In genomic region chr11:19711911-19712280, GRCh38 we compare ENCODE assay signal across 8 cellular contexts. TPM values are rescaled to one million over a fixed set of nuclear protein-coding genes. Genes with fewer than 3 reads are reported as not detected.
DNase-seq lines count a peak whose midpoint lies in the region; ATAC-seq and TF ChIP-seq lines count a peak whose summit lies in the region.

No MANE protein-coding gene starts in this region.

- no peaks in the 10 kb centered on the region for H3K27me3 ChIP-seq in MG63
- no peaks in the 10 kb centered on the region for H3K27me3 ChIP-seq in mammary epithelial cell (ENCODE audit: insufficient read depth, low read length)
- H3K27me3 ChIP-seq in stomach: peaks cover 3 to 29% (median 26%) of the 10 kb centered on the region in 3 donors

- H3K9me3 ChIP-seq in MG63 (no peaks in the 10 kb centered on the region), mammary epithelial cell (replicated peaks; ENCODE audit: insufficient read depth, low read length) (no peaks in the 10 kb centered on the region), stomach (no peaks in the 10 kb centered on the region)

- in situ Hi-C loops in mammary epithelial cell (cut with MboI; ENCODE audit: low sequenced_read_pairs in 2 of 2): no loop called here

- no peak for TF ChIP-seq EP300 in stomach (IDR thresholded peaks at IDR 0.05)

- intact Hi-C loops in mammary epithelial cell (cut with micrococcal nuclease) (loop anchor here (10.0 kb wide), 1 partner anchor 117 kb away; no protein-coding TSS in a partner anchor), lower leg skin (cut with DNase I; ENCODE audit: low total_unique reads) (no loop called here), stomach (cut with DNase I; ENCODE audit: low total_unique reads) (no loop called here)

- H3K4me3 ChIP-seq in MG63 (peak overlapping the region; percentile 41), mammary epithelial cell (replicated peaks in 1 of 3; ENCODE audit: insufficient read depth in 1 of 3, low read depth in 2 of 3, low read length in 3 of 3) (peak overlapping the region; percentile 53 to 68 (median 61)), lower leg skin (ENCODE audit: low read depth, poor library complexity, severe bottlenecking) (peak overlapping the region; percentile 21), stomach (peak overlapping the region; percentile 61 to 70 (median 64))

- CTCF ChIA-PET in mammary epithelial cell (lab: Charles Lee; ENCODE audit: low non-redundant PET): no interaction called here

- DNase-seq in NCI-H146 (lab: John Stamatoyannopoulos, UW) (peak; percentile 64), NCI-H146 treated with DMSO at 0.1 percent for 48 hours (lab: John Stamatoyannopoulos, UW; ENCODE audit: unreplicated experiment) (no peak), MG63 (no peak), mammary epithelial cell (peak; percentile 58), lower leg skin (ENCODE audit: low spot score in 2 of 2) (no peak), stomach (no peak), glomerular visceral epithelial cell (ENCODE audit: extremely low spot score) (no peak)

- peak overlapping the region; percentile 99 for H3K4me2 ChIP-seq in mammary epithelial cell (ENCODE audit: insufficient read depth, low read depth, low read length)

- dilution Hi-C loops in mammary epithelial cell (cut with HindIII; ENCODE audit: low sequenced_read_pairs): no loop called here

- H3K79me2 ChIP-seq in mammary epithelial cell (ENCODE audit: insufficient read depth, low read length): peaks cover 27% of the 10 kb centered on the region

- no peak for TF ChIP-seq POLR2A in lower leg skin (IDR thresholded peaks at IDR 0.05)
- TF ChIP-seq POLR2A in stomach (IDR thresholded peaks at IDR 0.05): no peak

- BruUV-seq in mammary epithelial cell (replicated peaks; lab: Mats Ljungman, UMichigan): no TSS peak

- H2AFZ ChIP-seq in mammary epithelial cell (ENCODE audit: low read depth, low read length): peak overlapping the region; percentile 81

- H3K27ac ChIP-seq in mammary epithelial cell (ENCODE audit: insufficient read depth, low read depth, low read length): peak overlapping the region; percentile 85
- H3K27ac ChIP-seq in stomach: peak overlapping the region; percentile 86 to 94 (median 91)

- H3K4me1 ChIP-seq in mammary epithelial cell (ENCODE audit: insufficient read depth, low read length) (peaks cover 45% of the 10 kb centered on the region), stomach (peaks cover 26 to 47% (median 36%) of the 10 kb centered on the region in 4 donors)

- H3K9ac ChIP-seq in mammary epithelial cell (ENCODE audit: insufficient read depth, low read length): peak overlapping the region; percentile 88

- H4K20me1 ChIP-seq in mammary epithelial cell (ENCODE audit: insufficient read depth, low read length): no peaks in the 10 kb centered on the region

- H3K36me3 ChIP-seq in MG63: peaks cover 30% of the 10 kb centered on the region
- H3K36me3 ChIP-seq in mammary epithelial cell (ENCODE audit: insufficient read depth, low read length): no peaks in the 10 kb centered on the region
- H3K36me3 ChIP-seq in stomach: no peaks in the 10 kb centered on the region

- WGBS in mammary epithelial cell (ENCODE audit: low coverage, missing lambda C conversion rate): 1% methylated on average over 16 of the region's 16 CpGs
- WGBS in lower leg skin, 2 donors: 2 to 3% methylated on average over 16 of the region's 16 CpGs
- WGBS in stomach, 5 donors: 4 to 6% (median 6%) methylated on average over 14 to 16 of the region's 16 CpGs

- no peak for ATAC-seq in GM21717 (IDR thresholded peaks at IDR 0.05; ENCODE audit: unreplicated experiment)

- TF ChIP-seq CTCF in mammary epithelial cell (conservative IDR thresholded peaks at IDR 0.05 in 1 of 2, IDR thresholded peaks at IDR 0.05 in 1 of 2; ENCODE audit: extremely low read depth in 1 of 2, insufficient read depth in 1 of 2, low read depth in 1 of 2, low read length in 2 of 2) (no peak), lower leg skin (IDR thresholded peaks at IDR 0.05) (no peak), stomach (IDR thresholded peaks at IDR 0.05) (no peak)

RNA-seq across cellular contexts. Expression of gene NAV2, which starts 0.7 kb away (rescaled TPM):
- 3.7 and 5.0 TPM in 2 replicates for total RNA-seq in MG63 (2014; rRNA removed; shearing (Covaris generic); ENCODE audit: low replicate concordance)
- total RNA-seq in mammary epithelial cell (10 to 100 TPM; 38.4 to 46.2 TPM), lower leg skin (10 to 100 TPM in 3 of 4 donors, 1 to 10 TPM in 1; 5.8 to 30.7 (median 21.0) TPM), stomach (10 to 100 TPM in 4 of 5 donors, 1 to 10 TPM in 1; 4.9 to 92.4 (median 19.3) TPM)
- polyA plus RNA-seq in mammary epithelial cell (11.0 TPM), stomach (1 to 10 TPM; 1.8 to 3.4 (median 3.1) TPM)
- 44.8 TPM for polyA minus RNA-seq in mammary epithelial cell

Comparison
In these comparisons a context has a peak if more than half of its experiments do, and no peak if none do; other contexts are left out.
1. DNase-seq: peak in NCI-H146 (single experiment) and mammary epithelial cell (single experiment); none in NCI-H146 treated with DMSO at 0.1 percent for 48 hours (single experiment), MG63 (single experiment), lower leg skin (0 of 2), stomach (single experiment) and glomerular visceral epithelial cell (single experiment).
2. Peak in every context shown above with its lines, with median percentiles within 50 percentile points of each other: H3K4me3 ChIP-seq.